ENCODE assay signal across 33 cellular contexts in genomic region chr16:67775273-67775672, GRCh38.
"Had no signal": no experiment of that assay in that cellular context is flagged by ENCODE, and none has a peak within 500 bp of the region (broad histone marks: within the 10 kb centered on the region; RNA-seq: fewer than 3 reads in every experiment).

No MANE protein-coding gene starts in this region.

- H3K4me3 Mint-ChIP-seq: activated CD4-positive, alpha-beta T cell treated with anti-CD3 and anti-CD28 coated beads, Interleukin-2, amount 10 ng/mL, durations not matched to agents 24 days and 14 days; activated CD8-positive, alpha-beta T cell treated with anti-CD3 and anti-CD28 coated beads, Interleukin-2, amount 10 ng/mL, durations not matched to agents 7 days and 5 days; activated naive CD4-positive, alpha-beta T cell treated with anti-CD3 and anti-CD28 coated beads for 36 hours; activated naive CD8-positive, alpha-beta T cell; activated T-cell treated with anti-CD3 and anti-CD28 coated beads, Interleukin-2, amount 50 U/mL, for 24 hours; T-cell had no signal

- ATAC-seq: activated CD8-positive, alpha-beta T cell treated with anti-CD3 and anti-CD28 coated beads, Interleukin-2, amount 10 ng/mL, durations not matched to agents 7 days and 5 days; PC-3; SK-N-SH treated with all-trans-retinoic acid at 6 μM for 48 hours; T-cell had no signal

- H3K4me3 ChIP-seq: Peyer's patch had no signal

- H3K9ac ChIP-seq: KMS-11 had no signal

- DNase-seq: activated CD4-positive, alpha-beta T cell treated with anti-CD3 and anti-CD28 coated beads, Interleukin-2, amount 10 ng/mL, durations not matched to agents 24 days and 14 days; activated CD4-positive, alpha-beta T cell treated with anti-CD3 and anti-CD28 coated beads, Interleukin-2, amount 50 U/mL, for 4 hours; activated CD8-positive, alpha-beta T cell treated with anti-CD3 and anti-CD28 coated beads, Interleukin-2, amount 10 ng/mL, durations not matched to agents 7 days and 5 days; activated gamma-delta T cell; activated naive CD4-positive, alpha-beta T cell treated with anti-CD3 and anti-CD28 coated beads for 36 hours; activated T-cell treated with anti-CD3 and anti-CD28 coated beads, Interleukin-2, amount 50 U/mL, for 24 hours; amniotic stem cell; aorta; brain microvascular endothelial cell; central memory CD4-positive, alpha-beta T cell; MM.1S; MV-4-11; NCI-H1092; NCI-H1436 treated with DMSO at 0.1 percent for 48 hours; NCI-H1694 treated with DMSO at 0.1 percent for 48 hours; NCI-H2029; NCI-H2171; NCI-H510A; NCI-H526; NCI-H748 treated with DMSO at 0.1 percent for 48 hours; NK-92 treated with Interleukin-12 subunit alpha and Interleukin-12 subunit beta, amount 100 ng/mL, for 24 hours; PC-3; Peyer's patch; RPMI8226; SHP77 treated with DMSO at 0.1 percent for 48 hours; T-cell; T-helper 2 cell; T-helper 9 cell had no signal

- H3K9me3 ChIP-seq: Peyer's patch had no signal

- H3K4me2 ChIP-seq: KMS-11 had no signal

- H3K27ac ChIP-seq: brain microvascular endothelial cell, KMS-11, Peyer's patch, VCaP had no signal

- H3K27me3 Mint-ChIP-seq: activated CD4-positive, alpha-beta T cell treated with anti-CD3 and anti-CD28 coated beads, Interleukin-2, amount 10 ng/mL, durations not matched to agents 24 days and 14 days; activated naive CD8-positive, alpha-beta T cell; activated T-cell treated with anti-CD3 and anti-CD28 coated beads, Interleukin-2, amount 50 U/mL, for 24 hours; T-cell had no signal

- H3K36me3 ChIP-seq: brain microvascular endothelial cell had no signal

- H3K9me3 Mint-ChIP-seq: activated CD4-positive, alpha-beta T cell treated with anti-CD3 and anti-CD28 coated beads, Interleukin-2, amount 10 ng/mL, durations not matched to agents 24 days and 14 days; activated naive CD4-positive, alpha-beta T cell treated with anti-CD3 and anti-CD28 coated beads for 36 hours; activated T-cell treated with anti-CD3 and anti-CD28 coated beads, Interleukin-2, amount 50 U/mL, for 24 hours; activated T-helper 2 cell treated with anti-CD3 and anti-CD28 coated beads, Interferon-gamma antibody, Interleukin-2, Interleukin-4, amounts not matched to agents 10 μg/mL and 5 μg/mL and 100 μg/mL, durations not matched to agents 14 hours and 24 hours and 36 hours; T-cell had no signal

- H3K27me3 ChIP-seq: brain microvascular endothelial cell, Peyer's patch had no signal

- H3K27ac Mint-ChIP-seq: activated CD4-positive, alpha-beta T cell treated with anti-CD3 and anti-CD28 coated beads, Interleukin-2, amount 10 ng/mL, durations not matched to agents 24 days and 14 days; activated CD8-positive, alpha-beta T cell treated with anti-CD3 and anti-CD28 coated beads, Interleukin-2, amount 10 ng/mL, durations not matched to agents 7 days and 5 days; activated naive CD4-positive, alpha-beta T cell treated with anti-CD3 and anti-CD28 coated beads for 36 hours; activated naive CD8-positive, alpha-beta T cell; activated T-cell treated with anti-CD3 and anti-CD28 coated beads, Interleukin-2, amount 50 U/mL, for 24 hours; activated T-helper 2 cell treated with anti-CD3 and anti-CD28 coated beads, Interferon-gamma antibody, Interleukin-2, Interleukin-4, amounts not matched to agents 10 μg/mL and 5 μg/mL and 100 μg/mL, durations not matched to agents 14 hours and 24 hours and 36 hours; T-cell had no signal
